Comparison of ENCODE assay signal across 19 cellular contexts in the genomic region with DNA sequence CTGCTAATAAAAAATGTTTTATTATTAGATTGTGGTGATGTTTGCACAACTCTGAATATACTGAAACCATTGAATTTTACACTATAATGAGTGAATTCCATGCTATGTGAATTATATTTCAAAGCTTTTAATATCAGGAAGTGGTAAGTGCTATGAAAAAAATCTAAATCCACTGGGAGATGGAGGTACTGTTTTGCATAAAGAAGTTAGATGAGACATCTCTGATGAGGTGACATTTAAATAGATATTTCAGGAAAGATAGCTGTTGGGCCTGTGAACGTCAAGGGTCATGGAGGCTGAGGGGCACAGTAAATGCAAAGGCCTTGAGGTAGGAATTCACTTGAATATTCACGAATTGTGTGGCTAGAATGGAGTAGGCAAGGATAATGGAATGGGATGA.
"Had no signal": no experiment of that assay in that cellular context is flagged by ENCODE, and none has a peak within 500 bp of the region (broad histone marks: within the 10 kb centered on the region; RNA-seq: fewer than 3 reads in every experiment).

No MANE protein-coding gene starts in this region.

- H3K27me3 ChIP-seq: sigmoid colon, suprapubic skin, tibial nerve, upper lobe of right lung, vagina had no signal

- H3K4me3 ChIP-seq: coronary artery, lung, sigmoid colon, skin epidermis, suprapubic skin, tibial nerve, upper lobe of right lung, vagina had no signal

- H3K27ac ChIP-seq: coronary artery, sigmoid colon, skin epidermis, suprapubic skin, tibial nerve, upper lobe of right lung, vagina had no signal

- DNase-seq: effector CD4-positive, alpha-beta T cell; endodermal cell; erythroblast; head of caudate nucleus; hippocampal formation; left colon; left ventricle myocardium superior; mesenchymal stem cell; midbrain; sigmoid colon; stimulated activated naive CD4-positive, alpha-beta T cell treated with Interleukin-2 at 50 U/mL for 16 hours; upper lobe of right lung had no signal

- H3K36me3 Mint-ChIP-seq: natural killer cell treated with Interleukin-12 subunit alpha and Interleukin-12 subunit beta and Interleukin-15 and Interleukin-18, amount 100 ng/mL, for 72 hours had no signal

- H3K36me3 ChIP-seq: sigmoid colon, suprapubic skin, tibial nerve, upper lobe of right lung, vagina had no signal

- H3K4me3 Mint-ChIP-seq: endodermal cell; natural killer cell treated with Interleukin-12 subunit alpha and Interleukin-12 subunit beta and Interleukin-15 and Interleukin-18, amount 100 ng/mL, for 72 hours had no signal

- ATAC-seq: left colon; left ventricle myocardium superior; natural killer cell treated with Interleukin-12 subunit alpha and Interleukin-12 subunit beta and Interleukin-15 and Interleukin-18, amount 100 ng/mL, for 72 hours; upper lobe of right lung had no signal

- H3K27ac Mint-ChIP-seq: endodermal cell; natural killer cell treated with Interleukin-12 subunit alpha and Interleukin-12 subunit beta and Interleukin-15 and Interleukin-18, amount 100 ng/mL, for 72 hours had no signal

- H3K9me3 Mint-ChIP-seq: endodermal cell; natural killer cell treated with Interleukin-12 subunit alpha and Interleukin-12 subunit beta and Interleukin-15 and Interleukin-18, amount 100 ng/mL, for 72 hours had no signal

- H3K27me3 Mint-ChIP-seq: natural killer cell treated with Interleukin-12 subunit alpha and Interleukin-12 subunit beta and Interleukin-15 and Interleukin-18, amount 100 ng/mL, for 72 hours had no signal

- H3K9me3 ChIP-seq: sigmoid colon, suprapubic skin, tibial nerve, upper lobe of right lung, vagina had no signal
